ENCODE assay signal across 14 cellular contexts in the genomic region with DNA sequence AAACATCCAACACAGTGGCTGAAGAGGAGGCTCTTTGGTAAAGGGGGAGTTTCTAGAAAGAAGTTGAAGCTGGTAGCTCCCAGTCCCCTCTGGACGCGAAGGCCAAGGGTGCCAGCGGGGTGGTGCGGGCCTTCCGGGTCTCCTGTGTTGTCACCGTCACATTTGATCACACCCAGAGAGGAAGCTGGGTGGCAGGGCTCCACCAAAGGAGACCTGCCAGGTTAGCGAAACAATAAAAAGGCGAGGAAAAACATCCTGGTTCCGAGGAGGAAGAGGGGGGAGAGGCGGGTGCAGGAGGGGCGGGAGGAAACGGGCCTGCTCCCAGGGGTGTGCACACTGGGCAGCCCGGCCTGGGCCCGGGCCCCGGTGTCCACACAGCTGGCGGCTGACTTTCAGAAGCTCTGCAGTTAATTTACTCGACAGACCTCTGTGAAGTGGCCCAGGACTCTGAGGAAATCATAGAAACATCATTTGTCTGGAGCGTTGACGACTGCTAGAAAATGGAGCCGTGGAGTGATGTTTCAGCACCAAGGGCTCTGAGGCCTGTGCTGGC. TPM values are rescaled to one million over a fixed set of nuclear protein-coding genes. Genes with fewer than 3 reads are reported as not detected.
DNase-seq lines count a peak whose midpoint lies in the region; ATAC-seq and TF ChIP-seq lines count a peak whose summit lies in the region.
"Had no signal": no experiment of that assay in that cellular context is flagged by ENCODE, and none has a peak within 500 bp of the region (broad histone marks: within the 10 kb centered on the region; RNA-seq: fewer than 3 reads in every experiment).

No MANE protein-coding gene starts in this region.

- H3K9me3 ChIP-seq in fibroblast of lung (ENCODE audit: control insufficient read depth, insufficient read depth, low read depth, low read length) (no peaks in the 10 kb centered on the region), mucosa of stomach (ENCODE audit: control insufficient read depth, low read length) (no peaks in the 10 kb centered on the region), suprapubic skin (no peaks in the 10 kb centered on the region), BE2C (no peaks in the 10 kb centered on the region)

- H3K4me1 ChIP-seq in fibroblast of lung (ENCODE audit: control insufficient read depth, extremely low read depth, insufficient read depth, low read length) (peaks cover 56% of the 10 kb centered on the region), mucosa of stomach (ENCODE audit: control insufficient read depth, insufficient read depth, low read length) (peaks cover 13% of the 10 kb centered on the region), suprapubic skin (peaks cover 68% of the 10 kb centered on the region), BE2C (peaks cover 10% of the 10 kb centered on the region)

- TF ChIP-seq POLR2A in suprapubic skin (IDR thresholded peaks at IDR 0.05), result no peak

- ATAC-seq in HG03095 (IDR thresholded peaks at IDR 0.05; ENCODE audit: unreplicated experiment) (no peak), HG03039 (IDR thresholded peaks at IDR 0.05; ENCODE audit: unreplicated experiment) (no peak)
- ATAC-seq: activated T-cell treated with anti-CD3 and anti-CD28 coated beads, Interleukin-2, amount 50 U/mL, for 4 hours; foreskin keratinocyte; WTC11 had no signal

- H3K4me3 ChIP-seq in fibroblast of lung (replicated peaks in 1 of 4; ENCODE audit: control extremely low read depth in 1 of 4, insufficient read depth in 1 of 4, low read depth in 3 of 4, low read length in 4 of 4), result peak overlapping the region in 1 of 4 experiments; percentile 37
- peak overlapping the region; percentile 2 for H3K4me3 ChIP-seq in mucosa of stomach (ENCODE audit: low read length)
- H3K4me3 ChIP-seq in suprapubic skin, result no peak overlapping the region
- H3K4me3 ChIP-seq in BE2C (ENCODE audit: low read depth, low read length), result no peak overlapping the region

- DNase-seq in RWPE1 (ENCODE audit: low spot score), result no peak
- DNase-seq in fibroblast of lung (ENCODE audit: low read depth in 2 of 2), result no peak
- DNase-seq in suprapubic skin (ENCODE audit: low spot score in 2 of 2), result peak in 1 of 2 donors; percentile 72
- DNase-seq in occipital lobe (lab: John Stamatoyannopoulos, UW), result no peak
- no peak for DNase-seq in BE2C
- DNase-seq: activated T-cell treated with anti-CD3 and anti-CD28 coated beads, Interleukin-2, amount 50 U/mL, for 4 hours; foreskin keratinocyte; H9; stimulated activated CD4-positive, alpha-beta T cell treated with anti-CD3 and anti-CD28 coated beads, Interleukin-1b, Interleukin-23, amount 100 ng/mL, for 48 hours; stimulated activated naive CD4-positive, alpha-beta T cell had no signal

- H3K27ac ChIP-seq in RWPE1 (0 out of 2 replicates have a peak overlapping the region, but pooled peaks have one; percentile 12), fibroblast of lung (ENCODE audit: insufficient read depth, low read length) (peak overlapping the region; percentile 69), suprapubic skin (peak overlapping the region; percentile 86)
- H3K27ac ChIP-seq: foreskin keratinocyte had no signal

- CTCF ChIA-PET in RWPE1 (lab: Yijun Ruan, JAX), result interaction anchor here (0.6 kb wide), 1 partner anchor 49 kb away, joined by 3 read pairs; no protein-coding TSS in a partner anchor

- TF ChIP-seq EP300 in suprapubic skin (IDR thresholded peaks at IDR 0.05), result no peak

- peaks cover 96% of the 10 kb centered on the region for H3K79me2 ChIP-seq in fibroblast of lung (ENCODE audit: control insufficient read depth, insufficient read depth, low read length)

- H2AFZ ChIP-seq in fibroblast of lung (ENCODE audit: low read length), result no peak overlapping the region

- peaks cover 13% of the 10 kb centered on the region for H3K36me3 ChIP-seq in fibroblast of lung (ENCODE audit: control insufficient read depth, insufficient read depth, low read length)
- no peaks in the 10 kb centered on the region for H3K36me3 ChIP-seq in mucosa of stomach (ENCODE audit: control insufficient read depth, insufficient read depth, low read length)
- no peaks in the 10 kb centered on the region for H3K36me3 ChIP-seq in suprapubic skin
- H3K36me3 ChIP-seq in BE2C, result no peaks in the 10 kb centered on the region

- no peak overlapping the region for H3K9ac ChIP-seq in fibroblast of lung (ENCODE audit: insufficient read depth, low read length)
- peak overlapping the region; percentile 11 for H3K9ac ChIP-seq in mucosa of stomach (ENCODE audit: low read length)

- TF ChIP-seq CTCF in RWPE1 (conservative IDR thresholded peaks at IDR 0.05; ENCODE audit: low read depth) (no peak), fibroblast of lung (conservative IDR thresholded peaks at IDR 0.05 in 1 of 2, IDR thresholded peaks at IDR 0.05 in 1 of 2; ENCODE audit: low read depth in 1 of 2, low read length in 2 of 2) (no peak), suprapubic skin (IDR thresholded peaks at IDR 0.05) (no peak), BE2C (IDR thresholded peaks at IDR 0.05; ENCODE audit: low read depth, low read length) (no peak)

- 50% methylated on average over 20 of the region's 20 CpGs for WGBS in suprapubic skin

- peak overlapping the region; percentile 88 for H3K4me2 ChIP-seq in fibroblast of lung (ENCODE audit: extremely low read depth, insufficient read depth, low read length)

- H3K27me3 ChIP-seq in fibroblast of lung (ENCODE audit: control insufficient read depth, insufficient read depth, low read length) (no peaks in the 10 kb centered on the region), mucosa of stomach (ENCODE audit: control insufficient read depth, insufficient read depth, low read length) (no peaks in the 10 kb centered on the region), suprapubic skin (no peaks in the 10 kb centered on the region), BE2C (no peaks in the 10 kb centered on the region)
- H3K27me3 ChIP-seq: foreskin keratinocyte had no signal

- H4K20me1 ChIP-seq in fibroblast of lung (ENCODE audit: control insufficient read depth, extremely low read depth, insufficient read depth, low read length), result no peaks in the 10 kb centered on the region

- POLR2A ChIA-PET in RWPE1 (lab: Yijun Ruan, JAX; ENCODE audit: low non-redundant PET), result no interaction called here

RNA-seq across cellular contexts. Expression of a gene that starts 12.1 kb away (rescaled TPM):
- 69.9 and 137 TPM in 2 replicates for total RNA-seq in fibroblast of lung
- polyA plus RNA-seq in fibroblast of lung, result 167 and 305 TPM in 2 replicates
- polyA plus RNA-seq in fibroblast of lung (2012), result 103 and 232 TPM in 2 replicates
- 597 and 854 TPM in 2 replicates for polyA minus RNA-seq in fibroblast of lung (ENCODE audit: low replicate concordance)
- total RNA-seq in suprapubic skin, result 10 to 100 TPM; 13.9 to 30.8 (median 26.5) TPM
- total RNA-seq in occipital lobe, result 6.6 TPM
- 7.1 TPM for polyA plus RNA-seq in BE2C (2012; ENCODE audit: insufficient read depth, insufficient read length, low read depth)

Comparison
In these comparisons a context has a peak if more than half of its experiments do, and no peak if none do; other contexts are left out.
1. H3K27ac ChIP-seq: peak in every context shown above with its lines; median percentile 86 in suprapubic skin; 69 in fibroblast of lung; 12 in RWPE1.